21 cellular contexts compared by ENCODE assay signal in genomic region chr12:42987216-42987631, GRCh38.
A peak's percentile ranks its signal among the peaks of the same experiment; 100 is the strongest.
DNase-seq lines count a peak whose midpoint lies in the region; ATAC-seq and TF ChIP-seq lines count a peak whose summit lies in the region.
"Had no signal": no experiment of that assay in that cellular context is flagged by ENCODE, and none has a peak within 500 bp of the region (broad histone marks: within the 10 kb centered on the region; RNA-seq: fewer than 3 reads in every experiment).

No MANE protein-coding gene starts in this region.

- DNase-seq in M059J (ENCODE audit: low read depth) (peak; percentile 48), NCI-H774 (lab: John Stamatoyannopoulos, UW) (peak; percentile 57), fibroblast of mammary gland (ENCODE audit: low read depth) (peak; percentile 20), trophoblast cell (no peak), MCF 10A (ENCODE audit: unreplicated experiment) (no peak)
- DNase-seq in activated CD4-positive, alpha-beta memory T cell treated with anti-CD3 and anti-CD28 coated beads, Interleukin-2, amount 10 ng/mL, durations not matched to agents 7 days and 5 days: no peak
- DNase-seq: activated B cell treated with CpG ODN at 0.5 μM for 24 hours, AML-193, amygdala, Calu3, GDM1, GM23248, lower lobe of right lung, NCI-H510A, Peyer's patch, sigmoid colon, T-cell had no signal

- intact Hi-C loops in MCF 10A (cut with micrococcal nuclease): no loop called here

- no peak overlapping the region for H3K27ac Mint-ChIP-seq in activated CD4-positive, alpha-beta memory T cell treated with anti-CD3 and anti-CD28 coated beads, Interleukin-2, amount 10 ng/mL, durations not matched to agents 7 days and 5 days
- no peak overlapping the region for H3K27ac Mint-ChIP-seq in MCF 10A (ENCODE audit: low read depth, unreplicated experiment)
- H3K27ac Mint-ChIP-seq: activated B cell treated with CpG ODN at 0.5 μM for 24 hours; natural killer cell treated with Interleukin-12 subunit alpha and Interleukin-12 subunit beta and Interleukin-15 and Interleukin-18, amount 100 ng/mL, for 72 hours; T-cell had no signal

- H4K91ac ChIP-seq in trophoblast cell (ENCODE audit: low read depth, low read length): no peak overlapping the region

- H3K4me3 ChIP-seq in fibroblast of mammary gland (ENCODE audit: control insufficient read depth, low read depth, low read length): no peak overlapping the region
- no peak overlapping the region for H3K4me3 ChIP-seq in trophoblast cell (ENCODE audit: low read depth, low read length)
- H3K4me3 ChIP-seq: gastroesophageal sphincter, GM23248, lower lobe of right lung, Peyer's patch, sigmoid colon, suprapubic skin had no signal

- H3K4me2 ChIP-seq in trophoblast cell (ENCODE audit: low read length): no peak overlapping the region

- peaks cover 0 to 2% of the 10 kb centered on the region in 2 experiments for H3K4me1 ChIP-seq in trophoblast cell (ENCODE audit: control insufficient read depth in 1 of 2, insufficient read depth in 2 of 2, low read length in 2 of 2)
- H3K4me1 ChIP-seq: gastroesophageal sphincter, lower lobe of right lung, Peyer's patch, sigmoid colon, suprapubic skin had no signal

- no peaks in the 10 kb centered on the region for H3K27me3 Mint-ChIP-seq in activated CD4-positive, alpha-beta memory T cell treated with anti-CD3 and anti-CD28 coated beads, Interleukin-2, amount 10 ng/mL, durations not matched to agents 7 days and 5 days
- no peaks in the 10 kb centered on the region for H3K27me3 Mint-ChIP-seq in MCF 10A (ENCODE audit: insufficient read depth, unreplicated experiment)
- H3K27me3 Mint-ChIP-seq: activated B cell treated with CpG ODN at 0.5 μM for 24 hours; natural killer cell treated with Interleukin-12 subunit alpha and Interleukin-12 subunit beta and Interleukin-15 and Interleukin-18, amount 100 ng/mL, for 72 hours; T-cell had no signal

- no peak for TF ChIP-seq CTCF in fibroblast of mammary gland (conservative IDR thresholded peaks at IDR 0.05; ENCODE audit: control insufficient read depth, insufficient read depth, low read depth, low read length)
- no peak for TF ChIP-seq CTCF in MCF 10A (IDR thresholded peaks at IDR 0.05; ENCODE audit: unreplicated experiment)

- CTCF ChIA-PET in activated CD4-positive, alpha-beta memory T cell treated with anti-CD3 and anti-CD28 coated beads, Interleukin-2, amount 10 ng/mL, durations not matched to agents 7 days and 5 days (lab: Charles Lee): no interaction called here
- CTCF ChIA-PET in MCF 10A (lab: Yijun Ruan, JAX): no interaction called here

- H3K27ac ChIP-seq in trophoblast cell (ENCODE audit: low read depth, low read length): no peak overlapping the region
- H3K27ac ChIP-seq: gastroesophageal sphincter, GM23248, lower lobe of right lung, Peyer's patch, sigmoid colon, suprapubic skin had no signal

- peak overlapping the region; percentile 43 for H4K8ac ChIP-seq in trophoblast cell (ENCODE audit: low read depth, low read length)

- H3K4me1 Mint-ChIP-seq in activated CD4-positive, alpha-beta memory T cell treated with anti-CD3 and anti-CD28 coated beads, Interleukin-2, amount 10 ng/mL, durations not matched to agents 7 days and 5 days: no peaks in the 10 kb centered on the region
- no peaks in the 10 kb centered on the region for H3K4me1 Mint-ChIP-seq in MCF 10A (ENCODE audit: insufficient read depth, unreplicated experiment)
- H3K4me1 Mint-ChIP-seq: activated B cell treated with CpG ODN at 0.5 μM for 24 hours, T-cell had no signal

- no peaks in the 10 kb centered on the region for H3K36me3 Mint-ChIP-seq in activated CD4-positive, alpha-beta memory T cell treated with anti-CD3 and anti-CD28 coated beads, Interleukin-2, amount 10 ng/mL, durations not matched to agents 7 days and 5 days (ENCODE audit: low read depth)
- H3K36me3 Mint-ChIP-seq in MCF 10A (ENCODE audit: insufficient read depth, unreplicated experiment): no peaks in the 10 kb centered on the region
- H3K36me3 Mint-ChIP-seq: T-cell had no signal

- H3K9me3 ChIP-seq in trophoblast cell (ENCODE audit: insufficient read depth, low read depth, low read length): no peaks in the 10 kb centered on the region
- H3K9me3 ChIP-seq: gastroesophageal sphincter, lower lobe of right lung, Peyer's patch, suprapubic skin had no signal

- no peak overlapping the region for H2BK5ac ChIP-seq in trophoblast cell (ENCODE audit: low read depth, low read length, poor library complexity)

- no peak overlapping the region for H2BK120ac ChIP-seq in trophoblast cell (ENCODE audit: insufficient read depth, low read length, poor library complexity)

- H3K79me2 ChIP-seq in trophoblast cell (ENCODE audit: control insufficient read depth, insufficient read depth, low read length, poor library complexity): no peaks in the 10 kb centered on the region

- H3K4me3 Mint-ChIP-seq in activated CD4-positive, alpha-beta memory T cell treated with anti-CD3 and anti-CD28 coated beads, Interleukin-2, amount 10 ng/mL, durations not matched to agents 7 days and 5 days: no peak overlapping the region
- no peak overlapping the region for H3K4me3 Mint-ChIP-seq in MCF 10A (ENCODE audit: unreplicated experiment)
- H3K4me3 Mint-ChIP-seq: activated B cell treated with CpG ODN at 0.5 μM for 24 hours; natural killer cell treated with Interleukin-12 subunit alpha and Interleukin-12 subunit beta and Interleukin-15 and Interleukin-18, amount 100 ng/mL, for 72 hours; T-cell had no signal

- no peak overlapping the region for H4K12ac ChIP-seq in trophoblast cell (ENCODE audit: low read depth, low read length)

- H3K4ac ChIP-seq in trophoblast cell (ENCODE audit: low read depth, low read length): no peak overlapping the region

- WGBS in trophoblast cell (ENCODE audit: extremely low coverage, insufficient coverage, insufficient read length): no CpG with 5 or more reads among the region's 9 CpGs

- no peak overlapping the region for H2BK12ac ChIP-seq in trophoblast cell (ENCODE audit: low read length)

- no peaks in the 10 kb centered on the region for H3K36me3 ChIP-seq in trophoblast cell (ENCODE audit: control insufficient read depth in 1 of 2, insufficient read depth in 2 of 2, low read length in 2 of 2)
- H3K36me3 ChIP-seq: gastroesophageal sphincter, lower lobe of right lung, Peyer's patch, sigmoid colon, suprapubic skin had no signal

- H3K79me1 ChIP-seq in trophoblast cell (ENCODE audit: low read length): no peaks in the 10 kb centered on the region

- H3K23ac ChIP-seq in trophoblast cell (ENCODE audit: low read length): no peak overlapping the region

- H2AK5ac ChIP-seq in trophoblast cell (ENCODE audit: low read length): no peak overlapping the region

- H3K9ac ChIP-seq in trophoblast cell (ENCODE audit: low read length): no peak overlapping the region
- H3K9ac ChIP-seq: GM23248 had no signal

- ATAC-seq in HG03442 (IDR thresholded peaks at IDR 0.05; ENCODE audit: unreplicated experiment): no peak
- ATAC-seq: gastroesophageal sphincter; lower lobe of right lung; natural killer cell treated with Interleukin-12 subunit alpha and Interleukin-12 subunit beta and Interleukin-15 and Interleukin-18, amount 100 ng/mL, for 72 hours; T-cell had no signal

- H3K18ac ChIP-seq in trophoblast cell (ENCODE audit: low read length): no peak overlapping the region

- no peak overlapping the region for H2AFZ ChIP-seq in trophoblast cell (ENCODE audit: insufficient read depth, low read length, poor library complexity)
- H2AFZ ChIP-seq: GM23248 had no signal

- POLR2A ChIA-PET in activated CD4-positive, alpha-beta memory T cell treated with anti-CD3 and anti-CD28 coated beads, Interleukin-2, amount 10 ng/mL, durations not matched to agents 7 days and 5 days (lab: Charles Lee): no interaction called here
- POLR2A ChIA-PET in MCF 10A (lab: Yijun Ruan, JAX): no interaction called here

- H3K14ac ChIP-seq in trophoblast cell (ENCODE audit: low read length): no peak overlapping the region

- H3K27me3 ChIP-seq in trophoblast cell (ENCODE audit: insufficient read depth, low read length): no peaks in the 10 kb centered on the region
- H3K27me3 ChIP-seq: gastroesophageal sphincter, Peyer's patch, sigmoid colon, suprapubic skin had no signal

- H3K9me3 Mint-ChIP-seq in activated CD4-positive, alpha-beta memory T cell treated with anti-CD3 and anti-CD28 coated beads, Interleukin-2, amount 10 ng/mL, durations not matched to agents 7 days and 5 days: peaks cover 3% of the 10 kb centered on the region
- no peaks in the 10 kb centered on the region for H3K9me3 Mint-ChIP-seq in MCF 10A (ENCODE audit: unreplicated experiment)
- H3K9me3 Mint-ChIP-seq: activated B cell treated with CpG ODN at 0.5 μM for 24 hours, T-cell had no signal

- BruUV-seq in MCF 10A (replicated peaks; lab: Mats Ljungman, UMichigan): no TSS peak

Comparison
In these comparisons a context has a peak if more than half of its experiments do, and no peak if none do; other contexts are left out.
1. DNase-seq: peak in M059J (single experiment), NCI-H774 (single experiment) and fibroblast of mammary gland (single experiment); none in trophoblast cell (0 of 2), activated CD4-positive, alpha-beta memory T cell treated with anti-CD3 and anti-CD28 coated beads, Interleukin-2, amount 10 ng/mL, durations not matched to agents 7 days and 5 days (single experiment) and MCF 10A (single experiment).